ENCODE assay signal across 19 cellular contexts in the genomic region with DNA sequence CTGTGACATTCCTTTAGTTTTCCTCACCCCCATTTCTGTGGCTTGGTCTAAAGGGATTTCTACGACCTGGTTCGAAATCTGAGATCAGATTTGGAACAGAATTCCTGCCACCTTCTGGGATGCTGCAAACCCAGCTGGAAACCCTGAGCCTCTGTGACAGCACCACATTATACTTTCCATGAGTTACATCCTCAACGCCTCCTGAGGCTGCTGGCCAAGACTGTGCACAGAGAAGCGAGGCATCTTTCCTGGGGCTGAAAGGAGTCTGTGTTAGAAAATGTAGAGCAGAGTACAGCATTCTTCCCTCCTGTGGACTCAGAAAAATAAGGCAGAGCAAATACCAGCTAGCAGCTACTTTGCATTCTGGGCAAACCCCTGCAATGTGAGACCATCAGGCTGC.
"Had no signal": no experiment of that assay in that cellular context is flagged by ENCODE, and none has a peak within 500 bp of the region (broad histone marks: within the 10 kb centered on the region; RNA-seq: fewer than 3 reads in every experiment).

No MANE protein-coding gene starts in this region.

- H3K79me2 ChIP-seq: hepatocyte had no signal

- FAIRE-seq: colon, endometrium, keratinocyte, pancreas had no signal

- ATAC-seq: activated naive CD8-positive, alpha-beta T cell treated with anti-CD3 and anti-CD28 coated beads, Interleukin-2, amount 50 U/mL, for 24 hours; left lung; natural killer cell; pancreas had no signal

- H3K4me3 Mint-ChIP-seq: activated naive CD8-positive, alpha-beta T cell treated with anti-CD3 and anti-CD28 coated beads, Interleukin-2, amount 50 U/mL, for 24 hours; memory B cell; natural killer cell had no signal

- H2AFZ ChIP-seq: hepatocyte had no signal

- H3K36me3 ChIP-seq: ascending aorta, cardiac muscle cell, left lung, pancreas, tibial nerve, uterus had no signal

- H3K9me3 ChIP-seq: ascending aorta, left lung, pancreas, tibial nerve, uterus had no signal

- H3K4me1 ChIP-seq: ascending aorta, left lung, pancreas, uterus had no signal

- H3K4me1 Mint-ChIP-seq: memory B cell, natural killer cell had no signal

- H3K36me3 Mint-ChIP-seq: memory B cell, natural killer cell had no signal

- H3K27me3 Mint-ChIP-seq: activated naive CD8-positive, alpha-beta T cell treated with anti-CD3 and anti-CD28 coated beads, Interleukin-2, amount 50 U/mL, for 24 hours had no signal

- H3K27me3 ChIP-seq: ascending aorta, cardiac muscle cell, hepatocyte, left lung, pancreas, tibial nerve, uterus had no signal

- H3K9me3 Mint-ChIP-seq: activated naive CD8-positive, alpha-beta T cell treated with anti-CD3 and anti-CD28 coated beads, Interleukin-2, amount 50 U/mL, for 24 hours; memory B cell; natural killer cell had no signal

- H3K4me2 ChIP-seq: hepatocyte had no signal

- H3K4me3 ChIP-seq: ascending aorta, cardiac muscle cell, hepatocyte, left lung, pancreas, skin epidermis, tibial nerve, uterus had no signal

- H3K27ac Mint-ChIP-seq: activated naive CD8-positive, alpha-beta T cell treated with anti-CD3 and anti-CD28 coated beads, Interleukin-2, amount 50 U/mL, for 24 hours; memory B cell; natural killer cell had no signal

- H3K27ac ChIP-seq: ascending aorta, cardiac muscle cell, hepatocyte, left lung, pancreas, skin epidermis, tibial nerve, uterus had no signal

- DNase-seq: activated CD4-positive, CD25-positive, alpha-beta regulatory T cell treated with anti-CD3 and anti-CD28 coated beads, Interleukin-2, amount 50 U/mL, for 72 hours; activated naive CD4-positive, alpha-beta T cell treated with Interleukin-2 at 50 U/mL for 16 hours; activated naive CD8-positive, alpha-beta T cell treated with anti-CD3 and anti-CD28 coated beads, Interleukin-2, amount 50 U/mL, for 24 hours; left lung; natural killer cell; pancreas; stimulated activated CD4-positive, alpha-beta T cell treated with anti-CD3 and anti-CD28 coated beads, Interleukin-15, amount 100 ng/mL, for 24 hours; stimulated activated CD4-positive, alpha-beta T cell treated with anti-CD3 and anti-CD28 coated beads, Interleukin-4, amount 100 ng/mL, for 1 hour; stimulated activated naive CD4-positive, alpha-beta T cell; uterus had no signal
